Comparison of ENCODE assay signal across 16 cellular contexts in genomic region chr6:127121637-127121960, GRCh38. TPM values are rescaled to one million over a fixed set of nuclear protein-coding genes. Genes with fewer than 3 reads are reported as not detected.
DNase-seq lines count a peak whose midpoint lies in the region; ATAC-seq and TF ChIP-seq lines count a peak whose summit lies in the region.
"Had no signal": no experiment of that assay in that cellular context is flagged by ENCODE, and none has a peak within 500 bp of the region (broad histone marks: within the 10 kb centered on the region; RNA-seq: fewer than 3 reads in every experiment).

No MANE protein-coding gene starts in this region.

- no peaks in the 10 kb centered on the region for H3F3A ChIP-seq in neural progenitor cell (ENCODE audit: low read depth)

- no peak overlapping the region for H3K4me2 ChIP-seq in neural progenitor cell

- H3K4me1 ChIP-seq in CD4-positive, alpha-beta memory T cell (ENCODE audit: insufficient read depth, low read length), result peaks cover 14% of the 10 kb centered on the region
- H3K4me1 ChIP-seq in neural progenitor cell (peaks cover 17% of the 10 kb centered on the region), tibial artery (peaks cover 0 to 36% (median 26%) of the 10 kb centered on the region in 4 donors)
- H3K4me1 ChIP-seq: parathyroid adenoma had no signal

- H4K20me1 ChIP-seq in neural progenitor cell (ENCODE audit: low read depth), result no peaks in the 10 kb centered on the region

- TF ChIP-seq CTCF in LNCAP (IDR thresholded peaks at IDR 0.05) (peak; percentile 19; the same call in 1 of the 2 replicates), endothelial cell (IDR thresholded peaks at IDR 0.05; ENCODE audit: unreplicated experiment) (no peak), neural progenitor cell (IDR thresholded peaks at IDR 0.05) (no peak), tibial artery (IDR thresholded peaks at IDR 0.05) (no peak)

- no peak overlapping the region for H3K9ac ChIP-seq in neural progenitor cell
- H3K9ac ChIP-seq: parathyroid adenoma had no signal

- H3K27me3 ChIP-seq in CD4-positive, alpha-beta memory T cell (ENCODE audit: insufficient read depth, low read length), result peaks cover 16% of the 10 kb centered on the region
- H3K27me3 ChIP-seq in neural progenitor cell (peaks cover 98% of the 10 kb centered on the region), tibial artery (peaks cover 0 to 36% of the 10 kb centered on the region in 2 donors)

- intact Hi-C loops in CD4-positive, alpha-beta memory T cell (cut with micrococcal nuclease), result loop anchor here (2.0 kb wide), 1 partner anchor 1811 kb away; no protein-coding TSS in a partner anchor
- intact Hi-C loops in tibial artery (cut with DNase I; ENCODE audit: low total_unique reads), result no loop called here

- H2AFZ ChIP-seq in neural progenitor cell (replicated peaks), result no peak overlapping the region
- H2AFZ ChIP-seq: parathyroid adenoma had no signal

- peak overlapping the region in 5 of 8 donors; percentile 14 to 71 (median 57) for H3K4me3 Mint-ChIP-seq in CD4-positive, alpha-beta memory T cell
- H3K4me3 Mint-ChIP-seq in endothelial cell (ENCODE audit: unreplicated experiment), result peak overlapping the region; percentile 81
- peak overlapping the region; percentile 97 for H3K4me3 Mint-ChIP-seq in neural progenitor cell
- H3K4me3 Mint-ChIP-seq: activated naive CD4-positive, alpha-beta T cell treated with anti-CD3 and anti-CD28 coated beads, Interleukin-2, amount 50 U/mL, for 24 hours had no signal

- DNase-seq in CD4-positive, alpha-beta memory T cell, result no peak
- DNase-seq in endothelial cell (ENCODE audit: low spot score) (no peak), neural progenitor cell (ENCODE audit: low spot score) (no peak), hippocampal formation (lab: John Stamatoyannopoulos, UW) (no peak), tibial artery (no peak), foreskin melanocyte (no peak)
- DNase-seq: cortex of kidney had no signal

- H3K36me3 ChIP-seq in CD4-positive, alpha-beta memory T cell (ENCODE audit: insufficient read depth, low read length), result no peaks in the 10 kb centered on the region
- H3K36me3 ChIP-seq in neural progenitor cell (no peaks in the 10 kb centered on the region), tibial artery (no peaks in the 10 kb centered on the region)
- H3K36me3 ChIP-seq: brain microvascular endothelial cell, thoracic aorta had no signal

- H3K27ac ChIP-seq in CD4-positive, alpha-beta memory T cell (ENCODE audit: low read depth, low read length), result no peak overlapping the region
- no peak overlapping the region for H3K27ac ChIP-seq in neural progenitor cell
- no peak overlapping the region for H3K27ac ChIP-seq in tibial artery
- H3K27ac ChIP-seq: brain microvascular endothelial cell, parathyroid adenoma, thoracic aorta had no signal

- H3K9me3 ChIP-seq in CD4-positive, alpha-beta memory T cell (ENCODE audit: control insufficient read depth in 1 of 2, low read length in 2 of 2), result no peaks in the 10 kb centered on the region
- no peaks in the 10 kb centered on the region for H3K9me3 ChIP-seq in neural progenitor cell (ENCODE audit: low read depth)
- no peaks in the 10 kb centered on the region for H3K9me3 ChIP-seq in tibial artery
- H3K9me3 ChIP-seq: thoracic aorta had no signal

- H3K27me3 Mint-ChIP-seq in CD4-positive, alpha-beta memory T cell, result peaks cover 36 to 39% of the 10 kb centered on the region in 2 donors
- H3K27me3 Mint-ChIP-seq in endothelial cell (ENCODE audit: unreplicated experiment) (peaks cover 12% of the 10 kb centered on the region), neural progenitor cell (ENCODE audit: insufficient read depth, low read depth) (peaks cover 9% of the 10 kb centered on the region)

- no peak overlapping the region for H3K4me3 ChIP-seq in CD4-positive, alpha-beta memory T cell (ENCODE audit: low read length in 2 of 2)
- H3K4me3 ChIP-seq in neural progenitor cell (no peak overlapping the region), tibial artery (no peak overlapping the region)

- ATAC-seq in GM18517 (IDR thresholded peaks at IDR 0.05; ENCODE audit: unreplicated experiment), result no peak

- H3K9me3 Mint-ChIP-seq in CD4-positive, alpha-beta memory T cell, result no peaks in the 10 kb centered on the region
- no peaks in the 10 kb centered on the region for H3K9me3 Mint-ChIP-seq in endothelial cell (ENCODE audit: unreplicated experiment)
- H3K9me3 Mint-ChIP-seq in neural progenitor cell, result no peaks in the 10 kb centered on the region
- H3K9me3 Mint-ChIP-seq: activated naive CD4-positive, alpha-beta T cell treated with anti-CD3 and anti-CD28 coated beads, Interleukin-2, amount 50 U/mL, for 24 hours; stimulated activated naive B cell treated with anti-CD40 and anti-IgM and Interleukin-4, amounts not matched to agents 10 μg/mL and 1 μg/mL and 100 μg/mL, for 72 hours had no signal

- H3K27ac Mint-ChIP-seq in CD4-positive, alpha-beta memory T cell, result no peak overlapping the region
- H3K27ac Mint-ChIP-seq in endothelial cell (ENCODE audit: unreplicated experiment) (peak overlapping the region; percentile 77), neural progenitor cell (peak overlapping the region; percentile 13)
- H3K27ac Mint-ChIP-seq: activated naive CD4-positive, alpha-beta T cell treated with anti-CD3 and anti-CD28 coated beads, Interleukin-2, amount 50 U/mL, for 24 hours; stimulated activated naive B cell treated with anti-CD40 and anti-IgM and Interleukin-4, amounts not matched to agents 10 μg/mL and 1 μg/mL and 100 μg/mL, for 72 hours had no signal

- no peaks in the 10 kb centered on the region for H3K36me3 Mint-ChIP-seq in CD4-positive, alpha-beta memory T cell
- no peaks in the 10 kb centered on the region for H3K36me3 Mint-ChIP-seq in endothelial cell (ENCODE audit: low read depth, unreplicated experiment)
- H3K36me3 Mint-ChIP-seq in neural progenitor cell, result peaks cover 2% of the 10 kb centered on the region
- H3K36me3 Mint-ChIP-seq: activated naive CD4-positive, alpha-beta T cell treated with anti-CD3 and anti-CD28 coated beads, Interleukin-2, amount 50 U/mL, for 24 hours had no signal

- peaks cover 13 to 35% (median 23%) of the 10 kb centered on the region in 4 donors for H3K4me1 Mint-ChIP-seq in CD4-positive, alpha-beta memory T cell
- H3K4me1 Mint-ChIP-seq in endothelial cell (ENCODE audit: unreplicated experiment) (peaks cover 19% of the 10 kb centered on the region), neural progenitor cell (peaks cover 20% of the 10 kb centered on the region)

- no peaks in the 10 kb centered on the region for H3K79me2 ChIP-seq in neural progenitor cell (ENCODE audit: low read depth)
- H3K79me2 ChIP-seq: parathyroid adenoma had no signal

- POLR2A ChIA-PET in CD4-positive, alpha-beta memory T cell (lab: Charles Lee; ENCODE audit: partially characterized antibody), result no interaction called here

- CTCF ChIA-PET in CD4-positive, alpha-beta memory T cell (lab: Charles Lee; ENCODE audit: partially characterized antibody), result no interaction called here

RNA-seq across cellular contexts. Expression of gene RSPO3, which starts 3.1 kb away (rescaled TPM):
- total RNA-seq in CD4-positive, alpha-beta memory T cell, result not detected
- not detected for polyA plus RNA-seq in CD4-positive, alpha-beta memory T cell
- total RNA-seq in endothelial cell (ENCODE audit: unreplicated experiment), result 0.59 TPM
- total RNA-seq in neural progenitor cell (ENCODE audit: low replicate concordance), result 0.81 and 2.4 TPM in 2 replicates
- total RNA-seq: activated CD8-positive, alpha-beta memory T cell treated with anti-CD3 and anti-CD28 coated beads for 36 hours; lung microvascular endothelial cell had no signal

Comparison
In these comparisons a context has a peak if more than half of its experiments do, and no peak if none do; other contexts are left out.
1. H3K27ac Mint-ChIP-seq: peak in endothelial cell (single experiment) and neural progenitor cell (single experiment); none in CD4-positive, alpha-beta memory T cell (0 of 7).
2. Peak in every context shown above with its lines, with median percentiles within 50 percentile points of each other: H3K4me3 Mint-ChIP-seq.